9 cellular contexts compared by ENCODE assay signal in the genomic region with DNA sequence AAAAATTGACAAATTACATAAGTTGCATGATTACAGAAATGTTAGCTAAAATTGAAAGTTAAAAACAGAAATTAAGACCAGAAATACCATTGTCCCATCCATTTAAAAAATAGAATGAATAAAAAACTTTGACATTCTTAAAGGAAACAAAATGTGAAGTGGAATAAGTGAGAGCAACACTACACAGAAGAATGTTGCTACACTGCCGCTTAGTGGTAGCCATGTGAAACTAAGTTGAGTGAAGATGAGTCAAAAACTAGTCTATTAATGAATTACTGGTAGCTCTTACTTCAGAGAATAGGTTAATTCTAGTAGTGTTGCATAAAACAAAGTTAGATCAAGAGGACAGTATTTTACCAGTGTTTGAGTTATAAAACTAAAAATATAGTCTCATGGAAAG.
DNase-seq lines count a peak whose midpoint lies in the region; ATAC-seq and TF ChIP-seq lines count a peak whose summit lies in the region.
"Had no signal": no experiment of that assay in that cellular context is flagged by ENCODE, and none has a peak within 500 bp of the region (broad histone marks: within the 10 kb centered on the region; RNA-seq: fewer than 3 reads in every experiment).

No MANE protein-coding gene starts in this region.

- intact Hi-C loops in right lobe of liver (cut with DNase I): no loop called here
- intact Hi-C loops in testis (cut with DNase I; ENCODE audit: low total_unique reads): no loop called here

- no peaks in the 10 kb centered on the region for H3K27me3 ChIP-seq in DOHH2 (ENCODE audit: control insufficient read depth, low read length)
- no peaks in the 10 kb centered on the region for H3K27me3 ChIP-seq in Karpas-422 (ENCODE audit: low read length)
- H3K27me3 ChIP-seq in right lobe of liver: no peaks in the 10 kb centered on the region
- no peaks in the 10 kb centered on the region for H3K27me3 ChIP-seq in testis
- no peaks in the 10 kb centered on the region for H3K27me3 ChIP-seq in gastroesophageal sphincter

- H3K4me2 ChIP-seq in DOHH2 (ENCODE audit: low read length) (no peak overlapping the region), Karpas-422 (ENCODE audit: low read depth, low read length, poor library complexity, severe bottlenecking) (no peak overlapping the region)

- peak; percentile 97 for ATAC-seq in GM19467 (IDR thresholded peaks at IDR 0.05; ENCODE audit: unreplicated experiment)
- ATAC-seq in right lobe of liver: peak; percentile 72 to 91 (median 83)
- ATAC-seq in esophagus mucosa: no peak
- ATAC-seq in gastroesophageal sphincter: no peak
- ATAC-seq: naive thymus-derived CD4-positive, alpha-beta T cell had no signal

- H3K4me3 ChIP-seq in DOHH2 (ENCODE audit: low read length) (no peak overlapping the region), Karpas-422 (ENCODE audit: low read length) (no peak overlapping the region), astrocyte of the cerebellum (ENCODE audit: low read depth, low read length) (no peak overlapping the region), right lobe of liver (no peak overlapping the region), testis (no peak overlapping the region), gastroesophageal sphincter (no peak overlapping the region)

- WGBS in right lobe of liver (ENCODE audit: insufficient coverage, low coverage, low lambda C conversion rate, missing lambda C conversion rate): 0% methylated on average over 1 of the region's 1 CpG
- 18 to 33% methylated on average over 1 of the region's 1 CpG for WGBS in testis, 2 donors
- 0 to 12% methylated on average over 1 of the region's 1 CpG for WGBS in gastroesophageal sphincter (ENCODE audit: low coverage in 1 of 2), 2 donors

- H2AFZ ChIP-seq in Karpas-422 (ENCODE audit: low read length): no peak overlapping the region

- in situ Hi-C loops in astrocyte of the cerebellum (cut with HindIII; ENCODE audit: low sequenced_read_pairs): no loop called here

- no peak for TF ChIP-seq POLR2A in right lobe of liver (IDR thresholded peaks at IDR 0.05)
- TF ChIP-seq POLR2A in testis (IDR thresholded peaks at IDR 0.05): no peak
- no peak for TF ChIP-seq POLR2A in gastroesophageal sphincter (IDR thresholded peaks at IDR 0.05)

- H3K27ac ChIP-seq in DOHH2 (ENCODE audit: low read depth, low read length) (no peak overlapping the region), Karpas-422 (ENCODE audit: low read length) (no peak overlapping the region), right lobe of liver (no peak overlapping the region), testis (no peak overlapping the region), gastroesophageal sphincter (no peak overlapping the region)

- no peaks in the 10 kb centered on the region for H3K79me2 ChIP-seq in DOHH2 (ENCODE audit: control insufficient read depth, low read length)
- H3K79me2 ChIP-seq in Karpas-422 (ENCODE audit: low read length): no peaks in the 10 kb centered on the region

- no peaks in the 10 kb centered on the region for H3K9me2 ChIP-seq in DOHH2 (replicated peaks; ENCODE audit: control insufficient read depth, low read length)
- H3K9me2 ChIP-seq in Karpas-422 (replicated peaks; ENCODE audit: insufficient read depth, low read length): no peaks in the 10 kb centered on the region

- no peaks in the 10 kb centered on the region for H3K36me3 ChIP-seq in DOHH2 (ENCODE audit: control insufficient read depth, low read length)
- H3K36me3 ChIP-seq in Karpas-422 (ENCODE audit: insufficient read depth, low read length): no peaks in the 10 kb centered on the region
- no peaks in the 10 kb centered on the region for H3K36me3 ChIP-seq in right lobe of liver
- no peaks in the 10 kb centered on the region for H3K36me3 ChIP-seq in testis (ENCODE audit: low read depth, missing control alignments)
- H3K36me3 ChIP-seq in gastroesophageal sphincter: no peaks in the 10 kb centered on the region

- TF ChIP-seq CTCF in DOHH2 (IDR thresholded peaks at IDR 0.05; ENCODE audit: low read depth, low read length, poor library complexity, severe bottlenecking) (peak; percentile 45), astrocyte of the cerebellum (IDR thresholded peaks at IDR 0.05; ENCODE audit: low read depth, low read length, missing control alignments) (peak; percentile 65), right lobe of liver (IDR thresholded peaks at IDR 0.05) (peak; percentile 65 to 79 (median 71)), testis (IDR thresholded peaks at IDR 0.05) (no peak), gastroesophageal sphincter (IDR thresholded peaks at IDR 0.05) (peak in 1 of 4 experiments; percentile 40)

- H3K9me3 ChIP-seq in DOHH2 (ENCODE audit: control insufficient read depth, insufficient read depth, low read length): no peaks in the 10 kb centered on the region
- H3K9me3 ChIP-seq in Karpas-422 (ENCODE audit: low read length): no peaks in the 10 kb centered on the region
- H3K9me3 ChIP-seq in right lobe of liver: no peaks in the 10 kb centered on the region
- no peaks in the 10 kb centered on the region for H3K9me3 ChIP-seq in testis
- H3K9me3 ChIP-seq in gastroesophageal sphincter: no peaks in the 10 kb centered on the region

- no peak overlapping the region for H3K9ac ChIP-seq in Karpas-422 (ENCODE audit: low read length)

- peak; percentile 75 for DNase-seq in Karpas-422
- no peak for DNase-seq in astrocyte of the cerebellum (ENCODE audit: low read depth)
- DNase-seq in right lobe of liver: no peak
- DNase-seq in testis: no peak

- H3K4me1 ChIP-seq in DOHH2 (ENCODE audit: control insufficient read depth, low read length): no peaks in the 10 kb centered on the region
- no peaks in the 10 kb centered on the region for H3K4me1 ChIP-seq in Karpas-422 (ENCODE audit: low read length)
- H3K4me1 ChIP-seq in right lobe of liver: no peaks in the 10 kb centered on the region
- H3K4me1 ChIP-seq in testis: no peaks in the 10 kb centered on the region
- no peaks in the 10 kb centered on the region for H3K4me1 ChIP-seq in gastroesophageal sphincter

- H4K20me1 ChIP-seq in DOHH2 (ENCODE audit: control insufficient read depth, insufficient read depth, low read depth, low read length) (no peaks in the 10 kb centered on the region), Karpas-422 (ENCODE audit: insufficient read depth, low read depth, low read length) (no peaks in the 10 kb centered on the region)

- no peak for TF ChIP-seq EP300 in gastroesophageal sphincter (IDR thresholded peaks at IDR 0.05)

- no peaks in the 10 kb centered on the region for H3F3A ChIP-seq in DOHH2 (ENCODE audit: control insufficient read depth, insufficient read depth)

Comparison
In these comparisons a context has a peak if more than half of its experiments do, and no peak if none do; other contexts are left out.
1. CTCF ChIP-seq: peak in DOHH2 (single experiment), astrocyte of the cerebellum (single experiment) and right lobe of liver (4 of 4); none in testis (0 of 3).
2. ATAC-seq: peak in GM19467 (single experiment) and right lobe of liver (4 of 4); none in esophagus mucosa (single experiment) and gastroesophageal sphincter (single experiment).